7 cellular contexts compared by ENCODE assay signal in genomic region chr19:18117692-18118378, GRCh38.
DNase-seq lines count a peak whose midpoint lies in the region; ATAC-seq and TF ChIP-seq lines count a peak whose summit lies in the region.

No MANE protein-coding gene starts in this region.

- peak overlapping the region; percentile 61 to 85 (median 81) for H3K4me3 ChIP-seq in skin epidermis

- in situ Hi-C loops in T47D (cut with HindIII; ENCODE audit: low pct_unique_long_range_greater_than_20kb, low sequenced_read_pairs) = no loop called here

- peak; percentile 20; the same call in 1 of the 2 replicates for TF ChIP-seq CTCF in VCaP (conservative IDR thresholded peaks at IDR 0.05)

- peak; percentile 91 for DNase-seq in NCI-H2171 (lab: John Stamatoyannopoulos, UW)
- DNase-seq in T47D (ENCODE audit: low read depth in 1 of 2, low spot score in 1 of 2) = peak; percentile 65 to 67
- DNase-seq in iPS-NIHi7 (ENCODE audit: extremely low spot score) = peak; percentile 100

- peak overlapping the region; percentile 61 for H3K27ac ChIP-seq in VCaP
- H3K27ac ChIP-seq in skin epidermis = peak overlapping the region in 20 of 21 experiments; percentile 20 to 93 (median 80)

- ATAC-seq in GM18511 (IDR thresholded peaks at IDR 0.05; ENCODE audit: unreplicated experiment) (peak; percentile 80), HG03039 (IDR thresholded peaks at IDR 0.05; ENCODE audit: unreplicated experiment) (peak; percentile 79)

Comparison
In these comparisons a context has a peak if more than half of its experiments do, and no peak if none do; other contexts are left out.
1. Peak in every context shown above with its lines: DNase-seq, ATAC-seq, H3K4me3 ChIP-seq and H3K27ac ChIP-seq.